Comparison of ENCODE assay signal across 1 cellular context in genomic region chr12:66883545-66883944, GRCh38.
TF ChIP-seq lines count a peak whose summit lies in the region.

No MANE protein-coding gene starts in this region.

TF ChIP-seq in HEK293, 187 proteins besides CTCF, POLR2A, EP300 and RAD21 (continued from another document):
- TF ChIP-seq, protein P1, sequence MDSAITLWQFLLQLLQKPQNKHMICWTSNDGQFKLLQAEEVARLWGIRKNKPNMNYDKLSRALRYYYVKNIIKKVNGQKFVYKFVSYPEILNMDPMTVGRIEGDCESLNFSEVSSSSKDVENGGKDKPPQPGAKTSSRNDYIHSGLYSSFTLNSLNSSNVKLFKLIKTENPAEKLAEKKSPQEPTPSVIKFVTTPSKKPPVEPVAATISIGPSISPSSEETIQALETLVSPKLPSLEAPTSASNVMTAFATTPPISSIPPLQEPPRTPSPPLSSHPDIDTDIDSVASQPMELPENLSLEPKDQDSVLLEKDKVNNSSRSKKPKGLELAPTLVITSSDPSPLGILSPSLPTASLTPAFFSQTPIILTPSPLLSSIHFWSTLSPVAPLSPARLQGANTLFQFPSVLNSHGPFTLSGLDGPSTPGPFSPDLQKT (IDR thresholded peaks at IDR 0.05; ENCODE audit: borderline replicate concordance, low read depth, low read length), result no peak
- no peak for TF ChIP-seq ZNF335 (tag by site-specific recombination; conservative IDR thresholded peaks at IDR 0.05)
- no peak for TF ChIP-seq ZNF184 (tag by site-specific recombination; IDR thresholded peaks at IDR 0.05)
- TF ChIP-seq ZNF571 (tag by site-specific recombination; IDR thresholded peaks at IDR 0.05), result no peak
- 0 out of 2 replicates have a peak, but pooled peaks have one; percentile 37 for TF ChIP-seq SCRT2 (tag by site-specific recombination; IDR thresholded peaks at IDR 0.05)
- no peak for TF ChIP-seq ZNF561 (tag by site-specific recombination; IDR thresholded peaks at IDR 0.05; ENCODE audit: borderline replicate concordance)
- no peak for TF ChIP-seq ZNF138 (tag by site-specific recombination; IDR thresholded peaks at IDR 0.05; ENCODE audit: borderline replicate concordance)
- no peak for TF ChIP-seq ZNF174 (tag by site-specific recombination; IDR thresholded peaks at IDR 0.05)
- TF ChIP-seq ZNF549 (tag by site-specific recombination; IDR thresholded peaks at IDR 0.05), result no peak
- TF ChIP-seq ZNF791 (tag by site-specific recombination; IDR thresholded peaks at IDR 0.05), result no peak
- TF ChIP-seq ZNF155 (tag by site-specific recombination; IDR thresholded peaks at IDR 0.05), result no peak
- no peak for TF ChIP-seq AEBP2 (tag by site-specific recombination; IDR thresholded peaks at IDR 0.05; ENCODE audit: borderline replicate concordance)
- TF ChIP-seq ZBTB7A (tag by site-specific recombination; IDR thresholded peaks at IDR 0.05; ENCODE audit: low read depth), result no peak
- TF ChIP-seq ZFHX2 (tag by site-specific recombination; conservative IDR thresholded peaks at IDR 0.05), result no peak
- TF ChIP-seq, protein P2, sequence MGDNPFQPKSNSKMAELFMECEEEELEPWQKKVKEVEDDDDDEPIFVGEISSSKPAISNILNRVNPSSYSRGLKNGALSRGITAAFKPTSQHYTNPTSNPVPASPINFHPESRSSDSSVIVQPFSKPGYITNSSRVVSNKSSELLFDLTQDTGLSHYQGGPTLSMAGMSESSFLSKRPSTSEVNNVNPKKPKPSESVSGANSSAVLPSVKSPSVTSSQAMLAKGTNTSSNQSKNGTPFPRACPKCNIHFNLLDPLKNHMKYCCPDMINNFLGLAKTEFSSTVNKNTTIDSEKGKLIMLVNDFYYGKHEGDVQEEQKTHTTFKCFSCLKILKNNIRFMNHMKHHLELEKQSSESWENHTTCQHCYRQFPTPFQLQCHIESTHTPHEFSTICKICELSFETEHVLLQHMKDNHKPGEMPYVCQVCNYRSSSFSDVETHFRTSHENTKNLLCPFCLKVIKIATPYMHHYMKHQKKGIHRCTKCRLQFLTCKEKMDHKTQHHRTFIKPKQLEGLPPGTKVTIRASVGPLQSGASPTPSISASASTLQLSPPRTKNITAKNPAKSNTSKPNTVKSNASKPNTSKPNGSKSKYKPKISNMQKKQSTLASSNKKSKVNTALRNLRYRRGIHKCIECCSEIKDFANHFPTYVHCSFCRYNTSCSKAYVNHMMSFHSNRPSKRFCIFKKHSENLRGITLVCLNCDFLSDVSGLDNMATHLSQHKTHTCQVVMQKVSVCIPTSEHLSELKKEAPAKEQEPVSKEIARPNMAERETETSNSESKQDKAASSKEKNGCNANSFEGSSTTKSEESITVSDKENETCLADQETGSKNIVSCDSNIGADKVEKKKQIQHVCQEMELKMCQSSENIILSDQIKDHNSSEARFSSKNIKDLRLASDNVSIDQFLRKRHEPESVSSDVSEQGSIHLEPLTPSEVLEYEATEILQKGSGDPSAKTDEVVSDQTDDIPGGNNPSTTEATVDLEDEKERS (tag by site-specific recombination; IDR thresholded peaks at IDR 0.05), result no peak
- TF ChIP-seq ZNF19 (tag by site-specific recombination; IDR thresholded peaks at IDR 0.05; ENCODE audit: low read depth), result no peak
- peak; percentile 83; the same call in 1 of the 2 replicates for TF ChIP-seq MZF1 (tag by site-specific recombination; IDR thresholded peaks at IDR 0.05; ENCODE audit: borderline replicate concordance)
- peak; percentile 23 for TF ChIP-seq SETDB1 (IDR thresholded peaks at IDR 0.05; ENCODE audit: insufficient read length, low read length)
